Comparison of ENCODE assay signal across 1 cellular context in the genomic region with DNA sequence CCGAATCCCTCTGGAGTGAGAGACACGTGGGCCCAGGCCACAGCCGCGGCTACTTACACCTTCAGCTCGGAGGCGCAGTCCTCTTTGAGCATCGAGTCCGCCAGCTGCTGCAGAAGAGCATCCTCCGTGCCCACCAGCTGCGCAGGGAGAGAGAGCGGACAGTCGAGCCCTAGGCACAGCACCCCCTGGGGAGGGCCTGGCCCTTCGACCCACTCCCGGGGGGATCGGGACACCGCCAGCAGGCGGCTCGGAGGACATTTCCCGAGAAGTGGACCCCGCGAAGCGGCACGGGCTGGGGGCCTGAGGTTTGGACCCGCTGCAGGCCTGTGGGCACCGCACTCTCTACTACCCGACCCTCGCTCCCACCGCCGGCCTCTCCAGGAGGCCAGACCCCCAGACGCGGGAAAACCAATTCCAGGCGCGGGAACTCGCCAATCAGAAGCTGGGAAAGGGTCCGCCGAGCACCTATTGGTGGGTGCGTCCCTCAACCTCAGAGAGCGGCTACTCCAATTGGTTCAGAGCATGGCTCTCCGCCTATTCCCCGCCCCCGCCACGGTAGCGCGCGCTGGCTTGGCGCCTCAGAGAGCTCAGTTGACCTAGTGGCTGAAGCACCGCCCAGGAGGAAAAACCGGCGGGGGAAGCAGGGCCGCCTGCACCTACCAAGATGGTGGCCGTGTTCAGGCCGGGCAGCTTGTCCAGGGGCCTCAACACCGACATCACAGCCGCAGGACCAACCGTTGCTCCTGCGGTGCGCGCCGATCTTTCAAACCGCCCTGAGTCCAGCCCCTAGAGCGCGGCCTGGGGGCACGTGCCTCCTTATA.
TF ChIP-seq lines count a peak whose summit lies in the region.

Gene CENPM (minus strand): TSS at position 793 of the 821 bp plus-strand sequence. CDS start 76 bp downstream, at position 717.

TF ChIP-seq in HCT116, 20 proteins besides CTCF, POLR2A, EP300 and RAD21 (continued from another document):
- no peak for TF ChIP-seq REST (IDR thresholded peaks at IDR 0.05; ENCODE audit: low read depth)
- no peak for TF ChIP-seq FOSL1 (IDR thresholded peaks at IDR 0.05; ENCODE audit: low read depth)
- no peak for TF ChIP-seq JUND (IDR thresholded peaks at IDR 0.05)
- TF ChIP-seq ZBTB33 (IDR thresholded peaks at IDR 0.05; ENCODE audit: extremely low read depth, insufficient replicate concordance, low read length): no peak
